ENCODE assay signal across 9 cellular contexts in the genomic region with DNA sequence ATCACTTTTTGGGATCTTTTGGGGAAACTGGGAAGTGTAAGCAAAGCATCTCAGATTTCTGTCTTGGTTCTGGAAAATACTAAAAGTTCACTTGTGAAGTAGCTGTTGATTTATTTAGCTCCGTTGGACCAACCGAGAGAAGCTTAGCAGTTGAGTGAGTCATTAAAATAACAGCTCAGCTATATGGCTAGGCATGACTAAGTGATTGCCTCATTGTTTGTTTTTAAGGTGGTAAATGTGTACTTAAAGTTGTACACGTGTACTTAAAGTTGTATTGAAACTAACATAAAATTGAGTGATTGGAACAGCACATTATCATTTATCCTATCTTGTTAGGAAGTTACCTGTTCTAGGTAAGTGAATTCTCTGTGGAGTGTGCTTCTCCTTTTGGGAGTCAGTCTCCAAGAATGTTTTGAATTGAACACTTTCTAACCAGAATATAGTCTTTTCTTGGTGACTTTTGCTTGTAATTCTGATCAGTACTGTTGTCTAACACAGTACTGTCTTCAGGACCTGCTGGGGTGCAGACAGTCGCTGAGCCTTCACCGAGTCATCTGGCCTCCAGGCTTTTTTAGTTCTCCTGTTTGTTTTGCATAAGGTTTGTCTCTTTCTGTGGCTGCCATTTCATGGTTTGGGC. TPM values are rescaled to one million over a fixed set of nuclear protein-coding genes. Genes with fewer than 3 reads are reported as not detected.
A peak's percentile ranks its signal among the peaks of the same experiment; 100 is the strongest.
DNase-seq lines count a peak whose midpoint lies in the region; ATAC-seq and TF ChIP-seq lines count a peak whose summit lies in the region.
"Had no signal": no experiment of that assay in that cellular context is flagged by ENCODE, and none has a peak within 500 bp of the region (broad histone marks: within the 10 kb centered on the region; RNA-seq: fewer than 3 reads in every experiment).

No MANE protein-coding gene starts in this region.

- POLR2A ChIA-PET in CD4-positive, alpha-beta T cell (lab: Charles Lee): no interaction called here

- peaks cover 71% of the 10 kb centered on the region for H3K4me1 Mint-ChIP-seq in CD4-positive, alpha-beta T cell (ENCODE audit: low read depth)

- H3K9me3 Mint-ChIP-seq in CD4-positive, alpha-beta T cell: no peaks in the 10 kb centered on the region

- H3K27me3 ChIP-seq in CD4-positive, alpha-beta T cell (ENCODE audit: control insufficient read depth, insufficient read depth, low read length): no peaks in the 10 kb centered on the region
- H3K27me3 ChIP-seq in right lobe of liver: no peaks in the 10 kb centered on the region

- H3K9me3 ChIP-seq in CD4-positive, alpha-beta T cell (ENCODE audit: control insufficient read depth, low read length): no peaks in the 10 kb centered on the region
- H3K9me3 ChIP-seq in right lobe of liver: no peaks in the 10 kb centered on the region

- peaks cover 32% of the 10 kb centered on the region for H3K36me3 Mint-ChIP-seq in CD4-positive, alpha-beta T cell (ENCODE audit: low read depth)

- H3K4me3 Mint-ChIP-seq in CD4-positive, alpha-beta T cell: peak overlapping the region; percentile 82

- in situ Hi-C loops in astrocyte of the spinal cord (cut with HindIII; ENCODE audit: low sequenced_read_pairs): no loop called here

- peak; percentile 34 for ATAC-seq in CD4-positive, alpha-beta T cell (ENCODE audit: poor library complexity)
- peak in 2 of 4 donors; percentile 41 to 47 for ATAC-seq in right lobe of liver

- peak overlapping the region; percentile 16 for H3K27ac ChIP-seq in CD4-positive, alpha-beta T cell (ENCODE audit: low read depth, low read length)
- peak overlapping the region; percentile 6 to 33 (median 31) for H3K27ac ChIP-seq in right lobe of liver
- H3K27ac ChIP-seq: VCaP had no signal

- peak overlapping the region; percentile 76 for H3K27ac Mint-ChIP-seq in CD4-positive, alpha-beta T cell

- 27% methylated on average over 5 of the region's 5 CpGs for WGBS in right lobe of liver (ENCODE audit: insufficient coverage, low coverage, low lambda C conversion rate, missing lambda C conversion rate)

- no peak for TF ChIP-seq POLR2A in right lobe of liver (IDR thresholded peaks at IDR 0.05)

- DNase-seq in CD4-positive, alpha-beta T cell: no peak
- DNase-seq in GM20000 (ENCODE audit: low spot score): peak; percentile 58
- peak; percentile 34 to 72 for DNase-seq in NCI-H526 (lab: John Stamatoyannopoulos, UW)
- peak; percentile 96 for DNase-seq in astrocyte of the spinal cord (ENCODE audit: low read depth, low spot score)
- no peak for DNase-seq in right lobe of liver
- DNase-seq in NCI-H524 treated with DMSO at 0.1 percent for 48 hours (lab: John Stamatoyannopoulos, UW): no peak
- DNase-seq in cerebellar cortex (ENCODE audit: low spot score): no peak
- DNase-seq in NK-92 treated with Interleukin-12 subunit alpha and Interleukin-12 subunit beta, amount 100 ng/mL, for 24 hours (lab: John Stamatoyannopoulos, UW): no peak

- CTCF ChIA-PET in CD4-positive, alpha-beta T cell (lab: Charles Lee): interaction anchor here (0.8 kb wide), 1 partner anchor 100 kb away, joined by 3 read pairs; no protein-coding TSS in a partner anchor

- peak overlapping the region; percentile 26 for H3K4me3 ChIP-seq in astrocyte of the spinal cord (ENCODE audit: low read depth, low read length)
- H3K4me3 ChIP-seq in right lobe of liver: no peak overlapping the region

- H3K4me1 ChIP-seq in right lobe of liver: peaks cover 0 to 37% (median 5%) of the 10 kb centered on the region in 4 donors

- TF ChIP-seq CTCF in CD4-positive, alpha-beta T cell (IDR thresholded peaks at IDR 0.05): no peak
- TF ChIP-seq CTCF in GM20000 (IDR thresholded peaks at IDR 0.05; ENCODE audit: extremely low read depth, missing control alignments) (no peak), astrocyte of the spinal cord (IDR thresholded peaks at IDR 0.05; ENCODE audit: low read depth, low read length) (no peak), right lobe of liver (IDR thresholded peaks at IDR 0.05) (no peak)

- intact Hi-C loops in CD4-positive, alpha-beta T cell (cut with DNase I, micrococcal nuclease): loop anchor here in 1 of 2 experiments (5.0 to 10.0 kb wide), 2 partner anchors 196 to 289 kb away; partner anchors contain the start of genes CUL4A, LAMP1 and PCID2
- intact Hi-C loops in right lobe of liver (cut with DNase I): no loop called here

- H3K36me3 ChIP-seq in right lobe of liver: peaks cover 0 to 6% (median 4%) of the 10 kb centered on the region in 4 donors

- no peaks in the 10 kb centered on the region for H3K27me3 Mint-ChIP-seq in CD4-positive, alpha-beta T cell

RNA-seq across cellular contexts. Expression of gene DCUN1D2, which starts 2.9 kb away (rescaled TPM):
- 10 to 100 TPM; 16.2 to 18.9 TPM for total RNA-seq in CD4-positive, alpha-beta T cell
- 10 to 100 TPM in 3 of 6 experiments, 1 to 10 TPM in 3; 6.1 to 11.7 (median 9.3) TPM for total RNA-seq in right lobe of liver

RNA-seq across cellular contexts. Expression of gene ADPRHL1, which starts 40.1 kb away (rescaled TPM):
- under 1 TPM; 0.42 to 0.47 TPM for total RNA-seq in CD4-positive, alpha-beta T cell
- total RNA-seq in right lobe of liver: 1 to 10 TPM in 4 of 6 experiments, under 1 TPM in 2; 0.37 to 1.7 (median 1.1) TPM

Comparison
In these comparisons a context has a peak if more than half of its experiments do, and no peak if none do; other contexts are left out.
1. DNase-seq: peak in GM20000 (single experiment), NCI-H526 (2 of 2) and astrocyte of the spinal cord (single experiment); none in CD4-positive, alpha-beta T cell (0 of 10), right lobe of liver (0 of 3), NCI-H524 treated with DMSO at 0.1 percent for 48 hours (single experiment), cerebellar cortex (single experiment) and NK-92 treated with Interleukin-12 subunit alpha and Interleukin-12 subunit beta, amount 100 ng/mL, for 24 hours (single experiment).